ENCODE assay signal across 22 cellular contexts in genomic region chr2:27014771-27015433, GRCh38. TPM values are rescaled to one million over a fixed set of nuclear protein-coding genes. Genes with fewer than 3 reads are reported as not detected.
DNase-seq lines count a peak whose midpoint lies in the region; ATAC-seq, FAIRE-seq and TF ChIP-seq lines count a peak whose summit lies in the region.
"Had no signal": no experiment of that assay in that cellular context is flagged by ENCODE, and none has a peak within 500 bp of the region (broad histone marks: within the 10 kb centered on the region; RNA-seq: fewer than 3 reads in every experiment).

No MANE protein-coding gene starts in this region.

- H2BK120ac ChIP-seq in trophoblast cell (ENCODE audit: insufficient read depth, low read length, poor library complexity): no peak overlapping the region

- H3K27me3 ChIP-seq in ACC112 (ENCODE audit: insufficient read depth, low read length): no peaks in the 10 kb centered on the region
- H3K27me3 ChIP-seq in trophoblast cell (ENCODE audit: insufficient read depth, low read length): no peaks in the 10 kb centered on the region
- H3K27me3 ChIP-seq: ascending aorta, ovary, tibial nerve had no signal

- H3K27me3 Mint-ChIP-seq in Calu3 (ENCODE audit: unreplicated experiment) (no peaks in the 10 kb centered on the region), type B pancreatic cell (no peaks in the 10 kb centered on the region)

- no peak for FAIRE-seq in kidney (lab: Jason Lieb, UNC)

- peak overlapping the region; percentile 19 for H2AK5ac ChIP-seq in trophoblast cell (ENCODE audit: low read length)

- no peak overlapping the region for H2BK12ac ChIP-seq in trophoblast cell (ENCODE audit: low read length)

- H3K9me3 ChIP-seq in kidney (ENCODE audit: control insufficient read depth in 1 of 2, low read length in 2 of 2) (no peaks in the 10 kb centered on the region), trophoblast cell (ENCODE audit: insufficient read depth, low read depth, low read length) (no peaks in the 10 kb centered on the region)
- H3K9me3 ChIP-seq: ascending aorta, ovary, tibial nerve had no signal

- intact Hi-C loops in Calu3 (cut with micrococcal nuclease; ENCODE audit: unreplicated experiment) (loop anchor here (5.0 kb wide), 2 partner anchors 38 to 168 kb away; partner anchors contain the start of gene DPYSL5), kidney (cut with DNase I) (loop anchor here (5.0 kb wide), 1 partner anchor 53 kb away; no protein-coding TSS in a partner anchor)

- H3K27ac ChIP-seq in ACC112 (ENCODE audit: low read depth, low read length): peak overlapping the region; percentile 92
- no peak overlapping the region for H3K27ac ChIP-seq in kidney (ENCODE audit: low read depth in 2 of 2, low read length in 2 of 2)
- H3K27ac ChIP-seq in trophoblast cell (ENCODE audit: low read depth, low read length): no peak overlapping the region
- H3K27ac ChIP-seq: ascending aorta, tibial nerve had no signal

- H3K79me2 ChIP-seq in ACC112 (ENCODE audit: control insufficient read depth, insufficient read depth, low read length, unreplicated experiment) (no peaks in the 10 kb centered on the region), trophoblast cell (ENCODE audit: control insufficient read depth, insufficient read depth, low read length, poor library complexity) (no peaks in the 10 kb centered on the region)

- DNase-seq in Calu3 (no peak), kidney (peak; percentile 22), trophoblast cell (no peak), NCI-H187 (lab: John Stamatoyannopoulos, UW) (no peak), occipital lobe (lab: John Stamatoyannopoulos, UW) (no peak), type B pancreatic cell (ENCODE audit: extremely low spot score, unreplicated experiment) (no peak)
- DNase-seq: activated CD8-positive, alpha-beta T cell treated with anti-CD3 and anti-CD28 coated beads, Interleukin-2, amount 10 ng/mL, durations not matched to agents 7 days and 5 days; activated naive CD4-positive, alpha-beta T cell treated with anti-CD3 and anti-CD28 coated beads, Interleukin-2, amount 10 ng/mL, durations not matched to agents 7 days and 5 days; activated T-cell treated with anti-CD3 and anti-CD28 coated beads, Interleukin-2, amount 50 U/mL, for 48 hours; effector CD4-positive, alpha-beta T cell; HCEC 1CT; NCI-H1105; NCI-H2081; NCI-H446; ovary; stimulated activated naive CD4-positive, alpha-beta T cell treated with Interleukin-2 at 50 U/mL for 16 hours; T-helper 9 cell had no signal

- H2AFZ ChIP-seq in ACC112 (ENCODE audit: low read length, unreplicated experiment): no peak overlapping the region
- H2AFZ ChIP-seq in trophoblast cell (ENCODE audit: insufficient read depth, low read length, poor library complexity): no peak overlapping the region

- no peak overlapping the region for H4K8ac ChIP-seq in trophoblast cell (ENCODE audit: low read depth, low read length)

- no peak overlapping the region for H3K18ac ChIP-seq in trophoblast cell (ENCODE audit: low read length)

- no CpG with 5 or more reads among the region's 8 CpGs for WGBS in trophoblast cell (ENCODE audit: extremely low coverage, insufficient coverage, insufficient read length)

- BruUV-seq in Calu3 (replicated peaks; lab: Mats Ljungman, UMichigan): no TSS peak

- peaks cover 34% of the 10 kb centered on the region for H3K4me1 Mint-ChIP-seq in Calu3 (ENCODE audit: low read depth, unreplicated experiment)
- peaks cover 12% of the 10 kb centered on the region for H3K4me1 Mint-ChIP-seq in type B pancreatic cell (ENCODE audit: unreplicated experiment)

- H4K91ac ChIP-seq in trophoblast cell (ENCODE audit: low read depth, low read length): no peak overlapping the region

- H4K12ac ChIP-seq in trophoblast cell (ENCODE audit: low read depth, low read length): no peak overlapping the region

- H3K9me3 Mint-ChIP-seq in Calu3 (ENCODE audit: low read depth, unreplicated experiment): no peaks in the 10 kb centered on the region
- H3K9me3 Mint-ChIP-seq in type B pancreatic cell: no peaks in the 10 kb centered on the region
- H3K9me3 Mint-ChIP-seq: activated naive CD4-positive, alpha-beta T cell treated with anti-CD3 and anti-CD28 coated beads, Interleukin-2, amount 10 ng/mL, durations not matched to agents 7 days and 5 days had no signal

- H3K14ac ChIP-seq in trophoblast cell (ENCODE audit: low read length): no peak overlapping the region

- CTCF ChIA-PET in Calu3 (lab: Charles Lee): interaction anchor here (2.7 to 4.4 kb wide), 2 partner anchors 53 to 169 kb away, joined by 34 to 144 read pairs; no protein-coding TSS in a partner anchor

- H3K4me1 ChIP-seq in ACC112 (ENCODE audit: control insufficient read depth, insufficient read depth, low read length, unreplicated experiment): peaks cover 39% of the 10 kb centered on the region
- H3K4me1 ChIP-seq in kidney (ENCODE audit: control insufficient read depth in 1 of 2, insufficient read depth in 1 of 2, low read depth in 1 of 2, low read length in 2 of 2): peaks cover 9 to 13% of the 10 kb centered on the region in 2 donors
- peaks cover 2 to 8% of the 10 kb centered on the region in 2 experiments for H3K4me1 ChIP-seq in trophoblast cell (ENCODE audit: control insufficient read depth in 1 of 2, insufficient read depth in 2 of 2, low read length in 2 of 2)

- no peak overlapping the region for H3K23ac ChIP-seq in trophoblast cell (ENCODE audit: low read length)

- H3K4me3 ChIP-seq in ACC112 (ENCODE audit: low read depth, low read length): no peak overlapping the region
- H3K4me3 ChIP-seq in kidney (ENCODE audit: low read length in 2 of 2): no peak overlapping the region
- no peak overlapping the region for H3K4me3 ChIP-seq in trophoblast cell (ENCODE audit: low read depth, low read length)
- H3K4me3 ChIP-seq: ascending aorta, ovary, tibial nerve had no signal

- H3K79me1 ChIP-seq in trophoblast cell (ENCODE audit: low read length): peaks cover 5% of the 10 kb centered on the region

- no peak for ATAC-seq in HG03520 (IDR thresholded peaks at IDR 0.05; ENCODE audit: unreplicated experiment)
- ATAC-seq: activated CD4-positive, CD25-positive, alpha-beta regulatory T cell treated with anti-CD3 and anti-CD28 coated beads, Interleukin-2, amount 50 U/mL, for 24 hours; activated CD8-positive, alpha-beta T cell treated with anti-CD3 and anti-CD28 coated beads, Interleukin-2, amount 10 ng/mL, durations not matched to agents 7 days and 5 days had no signal

- H3K4me3 Mint-ChIP-seq in Calu3 (ENCODE audit: low read depth, unreplicated experiment) (no peak overlapping the region), type B pancreatic cell (no peak overlapping the region)
- H3K4me3 Mint-ChIP-seq: activated CD8-positive, alpha-beta T cell treated with anti-CD3 and anti-CD28 coated beads, Interleukin-2, amount 10 ng/mL, durations not matched to agents 7 days and 5 days; activated naive CD4-positive, alpha-beta T cell treated with anti-CD3 and anti-CD28 coated beads, Interleukin-2, amount 10 ng/mL, durations not matched to agents 7 days and 5 days had no signal

- H3K36me3 ChIP-seq in ACC112 (ENCODE audit: insufficient read depth, low read length): no peaks in the 10 kb centered on the region
- H3K36me3 ChIP-seq in kidney (ENCODE audit: control insufficient read depth in 1 of 2, insufficient read depth in 2 of 2, low read length in 2 of 2): no peaks in the 10 kb centered on the region
- peaks cover 2 to 4% of the 10 kb centered on the region in 2 experiments for H3K36me3 ChIP-seq in trophoblast cell (ENCODE audit: control insufficient read depth in 1 of 2, insufficient read depth in 2 of 2, low read length in 2 of 2)
- H3K36me3 ChIP-seq: ascending aorta, ovary, tibial nerve had no signal

- H3K9ac ChIP-seq in kidney (ENCODE audit: low read length in 2 of 2) (peak overlapping the region in 1 of 2 donors; percentile 24), trophoblast cell (ENCODE audit: low read length) (no peak overlapping the region)

- H3K4ac ChIP-seq in trophoblast cell (ENCODE audit: low read depth, low read length): no peak overlapping the region

- H3K36me3 Mint-ChIP-seq in Calu3 (ENCODE audit: insufficient read depth, unreplicated experiment) (peaks cover 7% of the 10 kb centered on the region), type B pancreatic cell (no peaks in the 10 kb centered on the region)
- H3K36me3 Mint-ChIP-seq: activated naive CD4-positive, alpha-beta T cell treated with anti-CD3 and anti-CD28 coated beads, Interleukin-2, amount 10 ng/mL, durations not matched to agents 7 days and 5 days had no signal

- H3K4me2 ChIP-seq in trophoblast cell (ENCODE audit: low read length): no peak overlapping the region

- H3K27ac Mint-ChIP-seq in Calu3 (ENCODE audit: unreplicated experiment) (peak overlapping the region; percentile 53), type B pancreatic cell (no peak overlapping the region)
- H3K27ac Mint-ChIP-seq: activated CD8-positive, alpha-beta T cell treated with anti-CD3 and anti-CD28 coated beads, Interleukin-2, amount 10 ng/mL, durations not matched to agents 7 days and 5 days; activated naive CD4-positive, alpha-beta T cell treated with anti-CD3 and anti-CD28 coated beads, Interleukin-2, amount 10 ng/mL, durations not matched to agents 7 days and 5 days had no signal

- TF ChIP-seq CTCF in Calu3 (IDR thresholded peaks at IDR 0.05; ENCODE audit: unreplicated experiment) (no peak), kidney (IDR thresholded peaks at IDR 0.05; ENCODE audit: borderline replicate concordance, extremely low read depth, insufficient read depth) (no peak), type B pancreatic cell (conservative IDR thresholded peaks at IDR 0.05) (no peak)

- no peak overlapping the region for H2BK5ac ChIP-seq in trophoblast cell (ENCODE audit: low read depth, low read length, poor library complexity)

RNA-seq across cellular contexts. Expression of gene TMEM214, which starts 17.9 kb away (rescaled TPM):
- total RNA-seq in Calu3 (2022) (75.9 and 79.6 TPM in 2 replicates), kidney (74.8 TPM), occipital lobe (7.8 TPM), type B pancreatic cell (ENCODE audit: low replicate concordance) (83.9 and 96.1 TPM in 2 replicates)
- polyA plus RNA-seq in kidney (ENCODE audit: insufficient read depth, low read depth, low replicate concordance): 50.5 TPM
- polyA plus RNA-seq in trophoblast cell (2013): 108 and 120 TPM in 2 replicates

RNA-seq across cellular contexts. Expression of gene AGBL5, which starts 36.6 kb away (rescaled TPM):
- total RNA-seq in Calu3 (2022): 20.2 and 25.2 TPM in 2 replicates
- total RNA-seq in kidney: 36.5 TPM
- polyA plus RNA-seq in kidney (ENCODE audit: insufficient read depth, low read depth, low replicate concordance): 33.4 TPM
- 24.8 and 25.8 TPM in 2 replicates for polyA plus RNA-seq in trophoblast cell (2013)
- total RNA-seq in occipital lobe: 17.5 TPM
- total RNA-seq in type B pancreatic cell (ENCODE audit: low replicate concordance): 24.3 and 57.3 TPM in 2 replicates

RNA-seq across cellular contexts. Expression of gene MAPRE3, which starts 44.5 kb away (rescaled TPM):
- 11.1 and 13.9 TPM in 2 replicates for total RNA-seq in Calu3 (2022)
- total RNA-seq in kidney: 17.9 TPM
- 49.6 TPM for polyA plus RNA-seq in kidney (ENCODE audit: insufficient read depth, low read depth, low replicate concordance)
- 5.8 and 6.8 TPM in 2 replicates for polyA plus RNA-seq in trophoblast cell (2013)
- 15.4 TPM for total RNA-seq in occipital lobe
- total RNA-seq in type B pancreatic cell (ENCODE audit: low replicate concordance): 13.5 and 14.4 TPM in 2 replicates

RNA-seq across cellular contexts. Expression of gene OST4, which starts 56.6 kb away (rescaled TPM):
- total RNA-seq in Calu3 (2022) (163 and 172 TPM in 2 replicates), kidney (260 TPM), occipital lobe (132 TPM), type B pancreatic cell (ENCODE audit: low replicate concordance) (298 and 401 TPM in 2 replicates)
- polyA plus RNA-seq in kidney (ENCODE audit: insufficient read depth, low read depth, low replicate concordance): 718 TPM
- 1,181 and 1,209 TPM in 2 replicates for polyA plus RNA-seq in trophoblast cell (2013)
